Comparison of ENCODE assay signal across 24 cellular contexts in the genomic region with DNA sequence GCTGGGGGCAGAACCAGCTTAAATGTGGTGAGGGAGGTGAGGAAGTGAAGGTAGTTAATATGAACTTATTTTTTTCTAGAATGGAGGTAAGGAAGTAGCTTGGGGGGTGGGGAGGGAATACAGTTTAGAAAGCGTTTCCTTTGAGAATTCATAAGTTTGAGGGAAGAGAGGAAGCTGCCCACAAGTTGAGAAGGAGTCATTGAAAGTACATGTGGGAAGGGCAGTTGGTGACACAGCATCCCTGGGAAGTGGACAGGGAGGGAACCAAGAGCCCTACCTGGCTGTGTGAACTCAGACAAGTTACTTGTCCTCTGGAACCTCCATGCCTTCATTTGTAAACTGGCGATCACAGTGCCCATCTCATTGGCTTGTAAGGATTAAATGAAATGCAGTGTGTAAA.
"Had no signal": no experiment of that assay in that cellular context is flagged by ENCODE, and none has a peak within 500 bp of the region (broad histone marks: within the 10 kb centered on the region; RNA-seq: fewer than 3 reads in every experiment).

No MANE protein-coding gene starts in this region.

- H3K9me3 ChIP-seq: MG63, Peyer's patch, SJCRH30 had no signal

- H3K27me3 ChIP-seq: MG63, Peyer's patch, SJCRH30 had no signal

- H2AFZ ChIP-seq: PC-9 had no signal

- H3K36me3 ChIP-seq: MG63, Peyer's patch, SJCRH30 had no signal

- ATAC-seq: Right ventricle myocardium inferior, SK-N-SH treated with all-trans-retinoic acid at 6 μM for 48 hours had no signal

- H3K4me1 ChIP-seq: Peyer's patch had no signal

- H3K4me3 ChIP-seq: MG63, PC-9, Peyer's patch, SJCRH30 had no signal

- H3K27ac ChIP-seq: HL-60, Peyer's patch, SJCRH30 had no signal

- DNase-seq: KBM-7, NCI-H1092, NCI-H1105 treated with DMSO at 0.1 percent for 48 hours, NCI-H1417 treated with DMSO at 0.1 percent for 48 hours, NCI-H146, NCI-H1694 treated with DMSO at 0.1 percent for 48 hours, NCI-H1930, NCI-H2081, NCI-H2171, NCI-H226, NCI-H446, NCI-H510A, NCI-H524 treated with DMSO at 0.1 percent for 48 hours, NCI-H69, NCI-H774, Peyer's patch, SHP77 treated with DMSO at 0.1 percent for 48 hours, SJCRH30, T-helper 1 cell had no signal
